26 cellular contexts compared by ENCODE assay signal in genomic region chr3:78861156-78861555, GRCh38.
"Had no signal": no experiment of that assay in that cellular context is flagged by ENCODE, and none has a peak within 500 bp of the region (broad histone marks: within the 10 kb centered on the region; RNA-seq: fewer than 3 reads in every experiment).

No MANE protein-coding gene starts in this region.

- DNase-seq: stimulated activated CD4-positive, alpha-beta T cell treated with anti-CD3 and anti-CD28 coated beads, Interleukin-2, amount 100 ng/mL, for 48 hours; stimulated activated CD4-positive, alpha-beta T cell treated with anti-CD3 and anti-CD28 coated beads, Interleukin-4, amount 100 ng/mL, for 1 hour; stimulated activated CD4-positive, alpha-beta T cell treated with anti-CD3 and anti-CD28 coated beads, Interleukin-4, amount 100 ng/mL, for 24 hours; stimulated activated CD4-positive, alpha-beta T cell treated with anti-CD3 and anti-CD28 coated beads, Interleukin-4, amount 100 ng/mL, for 4 hours; stimulated activated CD8-positive, alpha-beta memory T cell treated with anti-CD3 and anti-CD28 coated beads, Interleukin-4, amount 100 ng/mL, for 48 hours; stimulated activated naive B cell treated with anti-CD40 and anti-IgM and Interleukin-4, amounts not matched to agents 10 μg/mL and 1 μg/mL and 100 μg/mL, for 72 hours; stimulated activated naive CD4-positive, alpha-beta T cell; stimulated activated naive CD4-positive, alpha-beta T cell treated with Interleukin-2 at 50 U/mL for 16 hours; stimulated activated naive CD8-positive, alpha-beta T cell treated with anti-CD3 and anti-CD28 coated beads, Interleukin-15, amount 100 ng/mL, for 72 hours; stimulated activated naive CD8-positive, alpha-beta T cell treated with anti-CD3 and anti-CD28 coated beads, Interleukin-15, Interleukin-2, amounts not matched to agents 100 U/mL and 50 U/mL, for 24 hours; stomach; substantia nigra; testis; thyroid gland; tibial artery; transverse colon; trophoblast cell; upper lobe of left lung; upper lobe of right lung; uterus had no signal

- H3K27me3 ChIP-seq: stomach, suprapubic skin, testis, thyroid gland, tibial artery, tibial nerve, transverse colon, upper lobe of left lung, upper lobe of right lung, uterus, vagina had no signal

- ATAC-seq: stimulated activated effector memory CD8-positive, alpha-beta T cell treated with anti-CD3 and anti-CD28 coated beads, Interleukin-12 subunit alpha, Interleukin-12 subunit beta, amount 100 ng/mL, for 72 hours; stimulated activated memory B cell treated with anti-CD40 and anti-IgM and Interleukin-4, amounts not matched to agents 10 μg/mL and 1 μg/mL and 100 μg/mL, for 72 hours; stimulated activated naive B cell treated with anti-CD40 and anti-IgM and Interleukin-4, amounts not matched to agents 10 μg/mL and 1 μg/mL and 100 μg/mL, for 72 hours; stimulated activated naive CD8-positive, alpha-beta T cell treated with anti-CD3 and anti-CD28 coated beads, Interleukin-15, amount 100 ng/mL, for 72 hours; stimulated activated naive CD8-positive, alpha-beta T cell treated with anti-CD3 and anti-CD28 coated beads, Interleukin-15, Interleukin-2, amounts not matched to agents 100 U/mL and 50 U/mL, for 24 hours; upper lobe of right lung had no signal

- H3K9me3 ChIP-seq: stomach, suprapubic skin, testis, thoracic aorta, thyroid gland, tibial artery, tibial nerve, transverse colon, upper lobe of left lung, upper lobe of right lung, uterus, vagina had no signal

- H3K27ac ChIP-seq: stomach, suprapubic skin, testis, thoracic aorta, thyroid gland, tibial artery, tibial nerve, transverse colon, upper lobe of left lung, upper lobe of right lung, uterus, vagina had no signal

- H3K4me3 ChIP-seq: stomach, suprapubic skin, testis, thoracic aorta, thyroid gland, tibial artery, tibial nerve, transverse colon, upper lobe of left lung, upper lobe of right lung, uterus, vagina had no signal

- H3K36me3 ChIP-seq: stomach, suprapubic skin, thoracic aorta, thyroid gland, tibial artery, tibial nerve, transverse colon, upper lobe of left lung, upper lobe of right lung, uterus, vagina had no signal
